31 cellular contexts compared by ENCODE assay signal in the genomic region with DNA sequence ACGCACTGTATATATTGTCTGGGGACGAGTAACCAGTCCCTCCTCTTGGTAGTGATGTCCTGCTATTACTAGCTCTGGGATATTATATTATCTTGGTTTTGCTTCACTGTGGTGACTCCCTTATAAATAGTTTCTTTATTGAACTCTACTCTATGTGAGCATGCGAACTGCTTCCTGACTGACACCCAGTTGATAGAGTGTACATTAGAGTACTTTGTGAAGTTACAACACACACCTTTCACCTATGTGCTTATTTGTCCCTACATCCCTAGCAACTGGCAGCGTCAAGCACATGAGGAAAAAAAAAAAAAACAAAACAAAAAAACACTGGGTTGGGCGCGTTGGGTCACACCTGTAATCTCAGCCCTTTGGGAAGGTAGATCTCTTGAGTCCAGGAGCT.
"Had no signal": no experiment of that assay in that cellular context is flagged by ENCODE, and none has a peak within 500 bp of the region (broad histone marks: within the 10 kb centered on the region; RNA-seq: fewer than 3 reads in every experiment).

No MANE protein-coding gene starts in this region.

- H3K27me3 ChIP-seq: heart left ventricle, left lung, neural progenitor cell, neutrophil, ovary, right atrium auricular region, right lobe of liver, stomach, testis, thyroid gland, transverse colon, upper lobe of right lung had no signal

- H3K4me3 Mint-ChIP-seq: mesothelial cell of epicardium; naive thymus-derived CD4-positive, alpha-beta T cell; nephron progenitor cell; neural progenitor cell; stimulated activated memory B cell treated with anti-CD40 and anti-IgM and Interleukin-4, amounts not matched to agents 10 μg/mL and 1 μg/mL and 100 μg/mL, for 72 hours had no signal

- ATAC-seq: left cardiac atrium; left lung; lower lobe of right lung; naive thymus-derived CD4-positive, alpha-beta T cell; stimulated activated memory B cell treated with anti-CD40 and anti-IgM and Interleukin-4, amounts not matched to agents 10 μg/mL and 1 μg/mL and 100 μg/mL, for 72 hours; stimulated activated naive CD8-positive, alpha-beta T cell treated with anti-CD3 and anti-CD28 coated beads, Interleukin-15, Interleukin-2, amounts not matched to agents 100 U/mL and 50 U/mL, for 24 hours had no signal

- H3K27ac ChIP-seq: heart left ventricle, left lung, lower lobe of right lung, neural progenitor cell, neutrophil, ovary, right atrium auricular region, right lobe of liver, testis, thyroid gland, upper lobe of right lung had no signal

- H3K27ac Mint-ChIP-seq: mesothelial cell of epicardium; naive thymus-derived CD4-positive, alpha-beta T cell; neural progenitor cell; progenitor cell of endocrine pancreas had no signal

- H3K36me3 ChIP-seq: heart left ventricle, left lung, lower lobe of right lung, neural progenitor cell, neutrophil, ovary, right atrium auricular region, right lobe of liver, stomach, thyroid gland, transverse colon, upper lobe of right lung had no signal

- H3K9me3 ChIP-seq: left lung, lower lobe of right lung, neutrophil, ovary, right atrium auricular region, right lobe of liver, stomach, testis, thyroid gland, transverse colon, upper lobe of right lung had no signal

- H3K36me3 Mint-ChIP-seq: mesothelial cell of epicardium; naive thymus-derived CD4-positive, alpha-beta T cell; neural progenitor cell; stimulated activated memory B cell treated with anti-CD40 and anti-IgM and Interleukin-4, amounts not matched to agents 10 μg/mL and 1 μg/mL and 100 μg/mL, for 72 hours had no signal

- H3K4me1 Mint-ChIP-seq: neural progenitor cell had no signal

- H3K4me3 ChIP-seq: left lung, lower lobe of right lung, neural progenitor cell, ovary, smooth muscle cell, stomach, testis, thyroid gland, transverse colon, upper lobe of right lung had no signal

- H3K9me3 Mint-ChIP-seq: nephron progenitor cell; neural progenitor cell; stimulated activated memory B cell treated with anti-CD40 and anti-IgM and Interleukin-4, amounts not matched to agents 10 μg/mL and 1 μg/mL and 100 μg/mL, for 72 hours had no signal

- H3K9ac ChIP-seq: neural progenitor cell had no signal

- H3K27me3 Mint-ChIP-seq: progenitor cell of endocrine pancreas; stimulated activated memory B cell treated with anti-CD40 and anti-IgM and Interleukin-4, amounts not matched to agents 10 μg/mL and 1 μg/mL and 100 μg/mL, for 72 hours had no signal

- DNase-seq: glutamatergic neuron; heart left ventricle; hypothalamus; islet precursor cell; left cardiac atrium; left lung; lower lobe of right lung; mammary epithelial cell; mesendoderm; naive thymus-derived CD4-positive, alpha-beta T cell; nephron progenitor cell; occipital lobe; ovary; right lobe of liver; stimulated activated CD4-positive, alpha-beta T cell treated with anti-CD3 and anti-CD28 coated beads, Interleukin-1b, Interleukin-23, amount 100 ng/mL, for 48 hours; stimulated activated CD4-positive, alpha-beta T cell treated with anti-CD3 and anti-CD28 coated beads, Interleukin-2, amount 100 ng/mL, for 48 hours; stimulated activated CD4-positive, alpha-beta T cell treated with anti-CD3 and anti-CD28 coated beads, Interleukin-4, amount 100 ng/mL, for 4 hours; stimulated activated CD8-positive, alpha-beta memory T cell treated with anti-CD3 and anti-CD28 coated beads, Interleukin-4, amount 100 ng/mL, for 48 hours; stimulated activated naive CD8-positive, alpha-beta T cell treated with anti-CD3 and anti-CD28 coated beads, Interleukin-15, Interleukin-2, amounts not matched to agents 100 U/mL and 50 U/mL, for 24 hours; stomach; testis; thyroid gland; transverse colon; upper lobe of right lung had no signal

- H3K4me1 ChIP-seq: testis, upper lobe of right lung had no signal
